14 cellular contexts compared by ENCODE assay signal in the genomic region with DNA sequence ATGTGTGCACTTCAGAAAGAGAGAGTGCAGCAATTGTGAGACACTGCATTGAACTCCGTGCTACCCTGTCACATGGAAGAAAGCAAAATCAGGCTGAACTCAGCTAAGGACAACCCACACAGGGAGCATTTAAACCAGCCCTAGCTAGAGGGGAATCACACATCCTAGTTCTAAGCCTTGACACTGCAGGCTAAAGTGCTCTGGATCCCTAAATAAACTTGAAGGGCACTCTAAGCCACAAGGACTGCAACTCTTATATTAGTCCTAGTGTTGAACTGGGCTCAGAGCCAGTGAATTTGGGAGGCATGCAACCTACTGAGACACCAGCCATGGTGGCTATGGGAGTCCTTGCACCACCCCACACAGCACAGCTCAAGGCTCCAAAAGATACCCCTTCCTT.
DNase-seq lines count a peak whose midpoint lies in the region; ATAC-seq, FAIRE-seq and TF ChIP-seq lines count a peak whose summit lies in the region.
"Had no signal": no experiment of that assay in that cellular context is flagged by ENCODE, and none has a peak within 500 bp of the region (broad histone marks: within the 10 kb centered on the region; RNA-seq: fewer than 3 reads in every experiment).

No MANE protein-coding gene starts in this region.

- H3K27ac ChIP-seq in thyroid gland (no peak overlapping the region), adrenal gland (no peak overlapping the region), pancreas (no peak overlapping the region)
- H3K27ac ChIP-seq: A549, C4-2B had no signal

- TF ChIP-seq POLR2A in thyroid gland (IDR thresholded peaks at IDR 0.05) = no peak
- no peak for TF ChIP-seq POLR2A in adrenal gland (IDR thresholded peaks at IDR 0.05)

- H3K4me3 ChIP-seq in thyroid gland (replicated peaks in 1 of 3) (no peak overlapping the region), adrenal gland (no peak overlapping the region), pancreas (no peak overlapping the region)
- H3K4me3 ChIP-seq: A549, HAP-1 had no signal

- intact Hi-C loops in thyroid gland (cut with DNase I) = no loop called here
- intact Hi-C loops in adrenal gland (cut with DNase I) = no loop called here
- intact Hi-C loops in pancreas (cut with DNase I) = no loop called here

- H3K9me3 ChIP-seq in thyroid gland (no peaks in the 10 kb centered on the region), adrenal gland (replicated peaks in 1 of 3) (no peaks in the 10 kb centered on the region), pancreas (no peaks in the 10 kb centered on the region)
- H3K9me3 ChIP-seq: A549, BE2C, HAP-1 had no signal

- DNase-seq in DMS79 (lab: John Stamatoyannopoulos, UW) = peak; percentile 11
- DNase-seq in DMS79 treated with DMSO at 0.1 percent for 48 hours (lab: John Stamatoyannopoulos, UW) = peak; percentile 3
- DNase-seq in epidermal melanocyte (ENCODE audit: insufficient read length, low spot score) = peak; percentile 13
- DNase-seq in thyroid gland = peak; percentile 5 to 8
- DNase-seq in adrenal gland = no peak
- DNase-seq in pancreas = no peak
- DNase-seq: BE2C; CD4-positive, alpha-beta memory T cell; DMS153; GF-D8 had no signal

- FAIRE-seq in pancreas (lab: Jason Lieb, UNC) = no peak
- FAIRE-seq: GM19239 had no signal

- WGBS in thyroid gland, 2 donors = 11 to 63% methylated on average over 1 of the region's 1 CpG
- WGBS in adrenal gland, 4 donors = 44 to 90% (median 74%) methylated on average over 1 of the region's 1 CpG
- WGBS in pancreas, 2 donors = 50 to 74% methylated on average over 1 of the region's 1 CpG

- no peak for ATAC-seq in pancreas
- ATAC-seq: A549 had no signal

- no peaks in the 10 kb centered on the region for H3K4me1 ChIP-seq in thyroid gland
- H3K4me1 ChIP-seq in adrenal gland (replicated peaks in 1 of 2) = no peaks in the 10 kb centered on the region
- no peaks in the 10 kb centered on the region for H3K4me1 ChIP-seq in pancreas
- H3K4me1 ChIP-seq: A549, BE2C, HAP-1 had no signal

- H3K36me3 ChIP-seq in thyroid gland = no peaks in the 10 kb centered on the region
- no peaks in the 10 kb centered on the region for H3K36me3 ChIP-seq in adrenal gland (replicated peaks in 1 of 2)
- no peaks in the 10 kb centered on the region for H3K36me3 ChIP-seq in pancreas
- H3K36me3 ChIP-seq: BE2C, HAP-1 had no signal

- H3K27me3 ChIP-seq in thyroid gland = no peaks in the 10 kb centered on the region
- H3K27me3 ChIP-seq in adrenal gland = no peaks in the 10 kb centered on the region
- H3K27me3 ChIP-seq in pancreas = peaks cover 0 to 7% (median 0%) of the 10 kb centered on the region in 4 donors
- H3K27me3 ChIP-seq: BE2C had no signal

- TF ChIP-seq CTCF in thyroid gland (IDR thresholded peaks at IDR 0.05) (no peak), adrenal gland (IDR thresholded peaks at IDR 0.05) (no peak), pancreas (IDR thresholded peaks at IDR 0.05) (no peak)

Comparison
In these comparisons a context has a peak if more than half of its experiments do, and no peak if none do; other contexts are left out.
1. DNase-seq: peak in DMS79 (single experiment), DMS79 treated with DMSO at 0.1 percent for 48 hours (single experiment), epidermal melanocyte (single experiment) and thyroid gland (2 of 2); none in adrenal gland (0 of 7) and pancreas (0 of 6).